8 cellular contexts compared by ENCODE assay signal in genomic region chr1:78619446-78619802, GRCh38. TPM values are rescaled to one million over a fixed set of nuclear protein-coding genes. Genes with fewer than 3 reads are reported as not detected.
DNase-seq lines count a peak whose midpoint lies in the region; ATAC-seq and TF ChIP-seq lines count a peak whose summit lies in the region.

No MANE protein-coding gene starts in this region.

- TF ChIP-seq RAD21 in SK-N-SH (IDR thresholded peaks at IDR 0.05; ENCODE audit: low read length) = no peak

- no peaks in the 10 kb centered on the region for H3K27me3 ChIP-seq in BJ (ENCODE audit: control insufficient read depth, insufficient read depth, low read length)
- H3K27me3 ChIP-seq in SK-N-SH (ENCODE audit: insufficient read depth) = no peaks in the 10 kb centered on the region
- H3K27me3 ChIP-seq in heart left ventricle = no peaks in the 10 kb centered on the region
- no peaks in the 10 kb centered on the region for H3K27me3 ChIP-seq in thoracic aorta (replicated peaks; ENCODE audit: insufficient read depth)

- H3K9me3 ChIP-seq in SK-N-SH (no peaks in the 10 kb centered on the region), heart left ventricle (no peaks in the 10 kb centered on the region), thoracic aorta (no peaks in the 10 kb centered on the region)

- TF ChIP-seq CTCF in BJ (IDR thresholded peaks at IDR 0.05; ENCODE audit: insufficient read depth, low read depth, low read length) = no peak
- no peak for TF ChIP-seq CTCF in SK-N-SH (IDR thresholded peaks at IDR 0.05)
- no peak for TF ChIP-seq CTCF in heart left ventricle (IDR thresholded peaks at IDR 0.05)
- TF ChIP-seq CTCF in thoracic aorta (IDR thresholded peaks at IDR 0.05) = no peak

- peak; percentile 9 for ATAC-seq in GM21528 (IDR thresholded peaks at IDR 0.05; ENCODE audit: low FRiP score, unreplicated experiment)
- ATAC-seq in heart left ventricle = peak in 3 of 4 donors; percentile 30 to 38 (median 37)
- ATAC-seq in thoracic aorta (ENCODE audit: insufficient number of reproducible peaks, low FRiP score, low read depth) = no peak

- peaks cover 29% of the 10 kb centered on the region for H3F3A ChIP-seq in SK-N-SH (replicated peaks; ENCODE audit: insufficient read depth)

- POLR2A ChIA-PET in BJ (lab: Charles Lee) = no interaction called here
- POLR2A ChIA-PET in SK-N-SH (lab: Yijun Ruan, JAX) = no interaction called here
- POLR2A ChIA-PET in HEK293T (lab: Yijun Ruan, JAX) = no interaction called here

- no peak for DNase-seq in BJ (ENCODE audit: low read depth)
- DNase-seq in SK-N-SH = no peak
- DNase-seq in heart left ventricle = no peak
- DNase-seq in thoracic aorta (ENCODE audit: low spot score) = no peak
- DNase-seq in HCEC 1CT = no peak
- no peak for DNase-seq in RPMI8226
- DNase-seq in HEK293T (ENCODE audit: extremely low spot score) = no peak

- no peaks in the 10 kb centered on the region for H4K20me1 ChIP-seq in SK-N-SH (ENCODE audit: insufficient read depth)

- WGBS in SK-N-SH (ENCODE audit: low lambda C conversion rate) = 83% methylated on average over 4 of the region's 4 CpGs
- WGBS in heart left ventricle, 4 donors = 30 to 60% (median 35%) methylated on average over 4 of the region's 4 CpGs

- peak overlapping the region; percentile 30; the same call in 1 of the 2 replicates for H3K9ac ChIP-seq in SK-N-SH

- peak overlapping the region; percentile 27 for H3K4me3 ChIP-seq in BJ (ENCODE audit: low read depth, low read length)
- peak overlapping the region in 1 of 2 experiments; percentile 41; a peak in 1 of 4 replicates for H3K4me3 ChIP-seq in SK-N-SH (ENCODE audit: low read depth in 2 of 2, low read length in 1 of 2)
- H3K4me3 ChIP-seq in heart left ventricle = peak overlapping the region in 11 of 12 donors; percentile 19 to 66 (median 53)
- peak overlapping the region; percentile 67 for H3K4me3 ChIP-seq in thoracic aorta

- H3K27ac ChIP-seq in SK-N-SH (ENCODE audit: low read depth in 2 of 2, low read length in 1 of 2) = peak overlapping the region; percentile 64 to 73
- H3K27ac ChIP-seq in heart left ventricle = peak overlapping the region; percentile 38 to 91 (median 81)
- H3K27ac ChIP-seq in thoracic aorta = peak overlapping the region; percentile 61 to 65

- no peaks in the 10 kb centered on the region for H3K79me2 ChIP-seq in SK-N-SH (ENCODE audit: insufficient read depth)

- CTCF ChIA-PET in BJ (lab: Yijun Ruan, JAX) (interaction anchor here (0.6 to 2.5 kb wide), 8 partner anchors 12 to 680 kb away, joined by 3 to 12 read pairs (median 6); no protein-coding TSS in a partner anchor), SK-N-SH (lab: Yijun Ruan, JAX) (interaction anchor here (1.1 to 3.5 kb wide), 6 partner anchors 11 to 58 kb away, joined by 3 to 18 read pairs (median 4); no protein-coding TSS in a partner anchor), HEK293T (lab: Yijun Ruan, JAX) (interaction anchor here (0.9 to 1.2 kb wide), 2 partner anchors 54 to 71 kb away, joined by 3 to 5 read pairs; no protein-coding TSS in a partner anchor)

- H3K4me2 ChIP-seq in SK-N-SH = peak overlapping the region; percentile 69

- no peaks in the 10 kb centered on the region for H3K9me2 ChIP-seq in SK-N-SH

- intact Hi-C loops in heart left ventricle (cut with DNase I) = loop anchor here in 3 of 10 donors (2.0 to 5.0 kb wide), 4 partner anchors 33 to 58 kb away; no protein-coding TSS in a partner anchor

- no peak for TF ChIP-seq EP300 in SK-N-SH (IDR thresholded peaks at IDR 0.05; ENCODE audit: borderline replicate concordance in 1 of 2, low read depth in 1 of 2, low read length in 1 of 2)

- H3K36me3 ChIP-seq in BJ (ENCODE audit: control insufficient read depth, insufficient read depth, low read length) = no peaks in the 10 kb centered on the region
- no peaks in the 10 kb centered on the region for H3K36me3 ChIP-seq in SK-N-SH (replicated peaks in 1 of 2; ENCODE audit: control insufficient read depth in 1 of 2, insufficient read depth in 2 of 2, low read length in 1 of 2)
- H3K36me3 ChIP-seq in heart left ventricle = no peaks in the 10 kb centered on the region
- no peaks in the 10 kb centered on the region for H3K36me3 ChIP-seq in thoracic aorta

- no peak for TF ChIP-seq POLR2A in heart left ventricle (IDR thresholded peaks at IDR 0.05)

- H2AFZ ChIP-seq in SK-N-SH (ENCODE audit: low read depth) = peak overlapping the region; percentile 61

- H3K4me1 ChIP-seq in SK-N-SH (ENCODE audit: control insufficient read depth in 1 of 2, insufficient read depth in 2 of 2, low read depth in 1 of 2, low read length in 1 of 2) = peaks cover 6 to 24% of the 10 kb centered on the region in 2 experiments; a peak in 3 of 4 replicates
- H3K4me1 ChIP-seq in heart left ventricle = peaks cover 0 to 48% (median 9%) of the 10 kb centered on the region in 12 donors
- H3K4me1 ChIP-seq in thoracic aorta (ENCODE audit: control insufficient read depth in 1 of 2, low read depth in 2 of 2) = peaks cover 3 to 7% of the 10 kb centered on the region in 2 donors

TF ChIP-seq in SK-N-SH, 30 proteins besides CTCF, POLR2A, EP300 and RAD21:
- no peak for TF ChIP-seq TEAD4 (IDR thresholded peaks at IDR 0.05; ENCODE audit: borderline replicate concordance, insufficient read depth)
- no peak for TF ChIP-seq TCF12 (IDR thresholded peaks at IDR 0.05)
- TF ChIP-seq PBX3 (IDR thresholded peaks at IDR 0.05) = 0 out of 2 replicates have a peak, but pooled peaks have one; percentile 1

TF ChIP-seq in HEK293T, 16 proteins besides CTCF, POLR2A, EP300 and RAD21:
- no peak for TF ChIP-seq NFRKB (IDR thresholded peaks at IDR 0.05)
- TF ChIP-seq HDGF (IDR thresholded peaks at IDR 0.05; ENCODE audit: borderline replicate concordance) = no peak
- no peak for TF ChIP-seq L3MBTL2 (conservative IDR thresholded peaks at IDR 0.05)
- TF ChIP-seq FOXK2 (IDR thresholded peaks at IDR 0.05) = no peak
- TF ChIP-seq CTBP1 (IDR thresholded peaks at IDR 0.05; ENCODE audit: borderline replicate concordance) = no peak
- no peak for TF ChIP-seq TARDBP (IDR thresholded peaks at IDR 0.05)
- TF ChIP-seq ZNF384 (IDR thresholded peaks at IDR 0.05) = no peak
- no peak for TF ChIP-seq SUZ12 (IDR thresholded peaks at IDR 0.05)
- TF ChIP-seq FOXA1 (IDR thresholded peaks at IDR 0.05) = no peak
- no peak for TF ChIP-seq FOXM1 (IDR thresholded peaks at IDR 0.05; ENCODE audit: borderline replicate concordance)
- TF ChIP-seq SP1 (IDR thresholded peaks at IDR 0.05) = no peak
TF ChIP-seq in HEK293T: peak in this region for 0.

RNA-seq across cellular contexts. Expression of gene IFI44L, which starts 0.8 kb away (rescaled TPM):
- 0.28 and 1.1 TPM in 2 replicates for polyA plus RNA-seq in BJ (2011; rRNA removed)
- polyA minus RNA-seq in BJ (2011; rRNA and poly(A)+ RNA removed) = 0.33 and 0.93 TPM in 2 replicates
- polyA plus RNA-seq in SK-N-SH (2012; rRNA removed) = 1.1 TPM in 2 replicates
- 1.4 and 1.8 TPM in 2 replicates for polyA plus RNA-seq in SK-N-SH (2012; cell fraction: cytosol; rRNA removed)
- polyA plus RNA-seq in SK-N-SH (2012; cell fraction: nucleus; rRNA removed) = 1.5 and 2.8 TPM in 2 replicates
- 10 to 100 TPM in 5 of 9 donors, 1 to 10 TPM in 4; 4.2 to 41.7 (median 15.4) TPM for total RNA-seq in heart left ventricle
- 1 to 10 TPM; 3.3 to 3.4 TPM for polyA plus RNA-seq in heart left ventricle
- 10 to 100 TPM; 17.3 to 18.7 TPM for total RNA-seq in thoracic aorta

RNA-seq across cellular contexts. Expression of gene IFI44, which starts 30.2 kb away (rescaled TPM):
- 2.2 and 5.4 TPM in 2 replicates for polyA plus RNA-seq in BJ (2011; rRNA removed)
- polyA minus RNA-seq in BJ (2011; rRNA and poly(A)+ RNA removed) = 1.7 and 2.2 TPM in 2 replicates
- 6.5 and 8.7 TPM in 2 replicates for polyA plus RNA-seq in SK-N-SH (2012; rRNA removed)
- polyA plus RNA-seq in SK-N-SH (2012; cell fraction: cytosol; rRNA removed) = 7.8 and 9.4 TPM in 2 replicates
- 4.9 and 14.3 TPM in 2 replicates for polyA plus RNA-seq in SK-N-SH (2012; cell fraction: nucleus; rRNA removed)
- 10 to 100 TPM in 4 of 9 donors, 1 to 10 TPM in 5; 4.5 to 43.0 (median 9.6) TPM for total RNA-seq in heart left ventricle
- 10 to 100 TPM; 11.2 to 14.8 TPM for polyA plus RNA-seq in heart left ventricle
- total RNA-seq in thoracic aorta = 10 to 100 TPM; 34.9 to 43.5 TPM
